ENCODE assay signal across 23 cellular contexts in the genomic region with DNA sequence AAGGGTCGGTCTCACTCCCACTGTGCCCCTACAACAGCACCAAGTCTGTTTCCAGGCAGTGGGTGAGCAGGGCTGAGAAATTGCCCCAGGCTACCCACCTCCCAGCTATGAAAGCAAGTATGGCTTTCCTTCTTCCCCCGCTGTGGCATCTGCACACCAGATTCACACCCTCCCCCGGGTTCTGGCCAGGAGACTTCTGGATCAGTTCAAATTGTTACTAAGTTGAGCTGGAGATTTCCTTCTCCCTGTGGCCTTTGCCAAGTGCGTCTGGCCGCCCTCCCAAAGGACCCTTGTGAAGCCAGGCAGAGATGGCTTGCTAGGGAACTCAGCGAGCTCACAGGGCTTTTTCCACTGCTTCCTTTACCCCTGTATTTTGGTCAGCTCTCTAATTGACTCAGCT.
DNase-seq lines count a peak whose midpoint lies in the region; ATAC-seq, FAIRE-seq and TF ChIP-seq lines count a peak whose summit lies in the region.
"Had no signal": no experiment of that assay in that cellular context is flagged by ENCODE, and none has a peak within 500 bp of the region (broad histone marks: within the 10 kb centered on the region; RNA-seq: fewer than 3 reads in every experiment).

No MANE protein-coding gene starts in this region.

- H3K4me1 ChIP-seq in H1 (replicated peaks in 1 of 4; ENCODE audit: control insufficient read depth in 3 of 4, insufficient read depth in 4 of 4, low read length in 3 of 4), result no peaks in the 10 kb centered on the region
- H3K4me1 ChIP-seq in thyroid gland, result no peaks in the 10 kb centered on the region
- H3K4me1 ChIP-seq in right lobe of liver, result no peaks in the 10 kb centered on the region
- H3K4me1 ChIP-seq: A549, Caco-2 had no signal

- H2BK5ac ChIP-seq in H1 (ENCODE audit: low read depth, low read length), result no peak overlapping the region

- no peaks in the 10 kb centered on the region for H3K79me1 ChIP-seq in H1 (ENCODE audit: low read depth, low read length)

- no peak for TF ChIP-seq POLR2A in H1 (IDR thresholded peaks at IDR 0.05; ENCODE audit: control extremely low read depth in 1 of 2, low read depth in 2 of 2, low read length in 2 of 2)
- no peak for TF ChIP-seq POLR2A in thyroid gland (IDR thresholded peaks at IDR 0.05)
- no peak for TF ChIP-seq POLR2A in right lobe of liver (IDR thresholded peaks at IDR 0.05)

- no peak overlapping the region for H3K23ac ChIP-seq in H1 (ENCODE audit: insufficient read length)

- H3K56ac ChIP-seq in H1 (replicated peaks; ENCODE audit: insufficient read length, low read depth, low read length), result no peak overlapping the region

- H3K23me2 ChIP-seq in H1 (ENCODE audit: low read depth, low read length), result no peaks in the 10 kb centered on the region

- no peak overlapping the region for H3K9ac ChIP-seq in H1 (replicated peaks in 1 of 4; ENCODE audit: extremely low read depth in 1 of 4, low read depth in 3 of 4, low read length in 3 of 4)
- H3K9ac ChIP-seq: BLaER1 treated with 17β-estradiol and CSF1 and Interleukin-3, amounts not matched to agents 10 nM and 100 nM had no signal

- H3K4me2 ChIP-seq in H1 (ENCODE audit: insufficient read depth in 1 of 2, low read depth in 2 of 2, low read length in 2 of 2), result no peak overlapping the region
- H3K4me2 ChIP-seq: A549; BLaER1 treated with 17β-estradiol and CSF1 and Interleukin-3, amounts not matched to agents 10 nM and 100 nM had no signal

- no peaks in the 10 kb centered on the region for H3K36me3 ChIP-seq in H1 (ENCODE audit: control insufficient read depth in 2 of 4, insufficient read depth in 4 of 4, low read length in 3 of 4)
- H3K36me3 ChIP-seq in thyroid gland, result no peaks in the 10 kb centered on the region
- no peaks in the 10 kb centered on the region for H3K36me3 ChIP-seq in right lobe of liver
- H3K36me3 ChIP-seq: BLaER1 treated with 17β-estradiol and CSF1 and Interleukin-3, amounts not matched to agents 10 nM and 100 nM had no signal

- H3K4me3 ChIP-seq in H1 (ENCODE audit: extremely low read depth in 1 of 4, insufficient read depth in 2 of 4, low read depth in 3 of 4, low read length in 4 of 4) (no peak overlapping the region), thyroid gland (replicated peaks in 1 of 3) (no peak overlapping the region), right lobe of liver (no peak overlapping the region)
- H3K4me3 ChIP-seq: A549; BLaER1 treated with 17β-estradiol and CSF1 and Interleukin-3, amounts not matched to agents 10 nM and 100 nM had no signal

- POLR2A ChIA-PET in H1 (lab: Charles Lee; ENCODE audit: partially characterized antibody), result no interaction called here

- no peak overlapping the region for H3K18ac ChIP-seq in H1 (ENCODE audit: extremely low read depth, low read length)

- H2AFZ ChIP-seq in H1 (ENCODE audit: low read length), result 0 out of 2 replicates have a peak overlapping the region, but pooled peaks have one; percentile 44

- no peak overlapping the region for H2BK15ac ChIP-seq in H1 (ENCODE audit: low read length)

- no peak overlapping the region for H2BK12ac ChIP-seq in H1 (ENCODE audit: low read depth, low read length)

- no peak overlapping the region for H4K91ac ChIP-seq in H1 (replicated peaks; ENCODE audit: insufficient read length, low read length)

- H2BK20ac ChIP-seq in H1 (ENCODE audit: low read length), result no peak overlapping the region

- H4K20me1 ChIP-seq in H1 (replicated peaks in 1 of 2; ENCODE audit: control insufficient read depth in 1 of 2, insufficient read depth in 2 of 2, low read length in 2 of 2), result no peaks in the 10 kb centered on the region
- H4K20me1 ChIP-seq: BLaER1 treated with 17β-estradiol and CSF1 and Interleukin-3, amounts not matched to agents 10 nM and 100 nM had no signal

- DNase-seq in DMS 273 (lab: John Stamatoyannopoulos, UW; ENCODE audit: unreplicated experiment) (peak; percentile 4), DMS 273 treated with DMSO at 0.1 percent for 48 hours (lab: John Stamatoyannopoulos, UW) (no peak), H1 (ENCODE audit: low read depth in 1 of 2, low spot score in 2 of 2) (no peak), islet precursor cell (peak; percentile 49), thyroid gland (peak; percentile 4 to 39), HUDEP-2 (lab: John Stamatoyannopoulos, UW; ENCODE audit: unreplicated experiment in 76 of 76) (no peak), right lobe of liver (no peak)
- DNase-seq: AML-193; Caco-2; Calu3; CD4-positive, alpha-beta T cell; CD8-positive, alpha-beta T cell; DMS79 treated with DMSO at 0.1 percent for 48 hours; GF-D8 had no signal

- H3K4ac ChIP-seq in H1 (replicated peaks; ENCODE audit: insufficient read length, low read depth, low read length), result no peak overlapping the region

- no peak overlapping the region for H3K14ac ChIP-seq in H1 (ENCODE audit: insufficient read length)

- H4K8ac ChIP-seq in H1 (ENCODE audit: extremely low read depth, insufficient read depth, low read length), result no peak overlapping the region

- no peaks in the 10 kb centered on the region for H3K27me3 ChIP-seq in H1 (replicated peaks in 1 of 4; ENCODE audit: control insufficient read depth in 3 of 4, extremely low read depth in 1 of 4, insufficient read depth in 3 of 4, low read length in 3 of 4)
- no peaks in the 10 kb centered on the region for H3K27me3 ChIP-seq in thyroid gland
- no peaks in the 10 kb centered on the region for H3K27me3 ChIP-seq in right lobe of liver
- H3K27me3 ChIP-seq: BLaER1 treated with 17β-estradiol and CSF1 and Interleukin-3, amounts not matched to agents 10 nM and 100 nM had no signal

- H2AK5ac ChIP-seq in H1 (ENCODE audit: low read depth, low read length), result no peak overlapping the region

- H3K79me2 ChIP-seq in H1 (ENCODE audit: control insufficient read depth in 1 of 2, insufficient read depth in 2 of 2, low read length in 2 of 2), result no peaks in the 10 kb centered on the region

- no peak overlapping the region for H2BK120ac ChIP-seq in H1 (replicated peaks; ENCODE audit: low read depth, low read length)

- no peak for ATAC-seq in HG02870 (IDR thresholded peaks at IDR 0.05; ENCODE audit: unreplicated experiment)
- no peak for ATAC-seq in right lobe of liver
- ATAC-seq: A549; CD8-positive, alpha-beta T cell had no signal

- no peak for TF ChIP-seq RAD21 in H1 (IDR thresholded peaks at IDR 0.05 in 1 of 2, conservative IDR thresholded peaks at IDR 0.05 in 1 of 2; ENCODE audit: low read depth in 2 of 2, low read length in 2 of 2)

- CTCF ChIA-PET in H1 (lab: Charles Lee; ENCODE audit: partially characterized antibody), result interaction anchor here (0.6 to 2.0 kb wide), 4 partner anchors 11 to 120 kb away, joined by 4 to 8 read pairs (median 5); no protein-coding TSS in a partner anchor

- WGBS in H1 (ENCODE audit: extremely low coverage in 1 of 2, insufficient coverage in 1 of 2, insufficient read length in 1 of 2, insufficient replicate concordance in 2 of 2, low coverage in 1 of 2, low lambda C conversion rate in 2 of 2, missing lambda C conversion rate in 1 of 2), 2 experiments, result 89% methylated on average over 6 of the region's 6 CpGs; no CpG with 5 or more reads in 1 of the 2 experiments
- WGBS in thyroid gland, 2 donors, result 56 to 71% methylated on average over 6 of the region's 6 CpGs
- WGBS in right lobe of liver (ENCODE audit: insufficient coverage, low coverage, low lambda C conversion rate, missing lambda C conversion rate), result 57% methylated on average over 1 of the region's 6 CpGs

- TF ChIP-seq CTCF in H1 (IDR thresholded peaks at IDR 0.05; ENCODE audit: control extremely low read depth in 1 of 3, insufficient read depth in 1 of 3, low read depth in 1 of 3, low read length in 3 of 3), result no peak
- TF ChIP-seq CTCF in thyroid gland (IDR thresholded peaks at IDR 0.05), result no peak
- TF ChIP-seq CTCF in right lobe of liver (IDR thresholded peaks at IDR 0.05), result no peak

- H3K27ac ChIP-seq in H1 (ENCODE audit: low read depth, low read length) (no peak overlapping the region), thyroid gland (no peak overlapping the region), right lobe of liver (no peak overlapping the region)
- H3K27ac ChIP-seq: 22Rv1; A549; BLaER1 treated with 17β-estradiol and CSF1 and Interleukin-3, amounts not matched to agents 10 nM and 100 nM; C4-2B had no signal

- no peak overlapping the region for H4K5ac ChIP-seq in H1 (ENCODE audit: insufficient read length, low read depth, low read length)

- intact Hi-C loops in thyroid gland (cut with DNase I), result no loop called here
- intact Hi-C loops in right lobe of liver (cut with DNase I), result no loop called here

- no peaks in the 10 kb centered on the region for H3K9me3 ChIP-seq in H1 (ENCODE audit: insufficient read depth in 2 of 2, low read depth in 1 of 2, low read length in 1 of 2)
- H3K9me3 ChIP-seq in thyroid gland, result no peaks in the 10 kb centered on the region
- H3K9me3 ChIP-seq in right lobe of liver, result no peaks in the 10 kb centered on the region
- H3K9me3 ChIP-seq: A549, Caco-2 had no signal

- no peak for FAIRE-seq in H1 (lab: Jason Lieb, UNC)
- FAIRE-seq: A549, D721Med, G401.6, GM12891, GM19239 had no signal

- TF ChIP-seq EP300 in H1 (IDR thresholded peaks at IDR 0.05; ENCODE audit: borderline replicate concordance in 1 of 2, low read depth in 2 of 2, low read length in 2 of 2), result no peak

TF ChIP-seq in H1, 55 proteins besides CTCF, POLR2A, EP300 and RAD21:
- no peak for TF ChIP-seq POLR2AphosphoS5 (IDR thresholded peaks at IDR 0.05; ENCODE audit: low read depth, low read length)
- no peak for TF ChIP-seq YY1 (IDR thresholded peaks at IDR 0.05; ENCODE audit: low read depth, low read length)
- no peak for TF ChIP-seq NANOG (IDR thresholded peaks at IDR 0.05; ENCODE audit: insufficient read depth, low read depth, low read length, poor library complexity, severe bottlenecking)

Comparison
In these comparisons a context has a peak if more than half of its experiments do, and no peak if none do; other contexts are left out.
1. DNase-seq: peak in DMS 273 (single experiment), islet precursor cell (single experiment) and thyroid gland (2 of 2); none in DMS 273 treated with DMSO at 0.1 percent for 48 hours (single experiment), H1 (0 of 2), HUDEP-2 (0 of 76) and right lobe of liver (0 of 3).